In genomic region chr20:43843965-43844660, GRCh38 we compare ENCODE assay signal across 22 cellular contexts.
DNase-seq lines count a peak whose midpoint lies in the region; ATAC-seq and TF ChIP-seq lines count a peak whose summit lies in the region.
"Had no signal": no experiment of that assay in that cellular context is flagged by ENCODE, and none has a peak within 500 bp of the region (broad histone marks: within the 10 kb centered on the region; RNA-seq: fewer than 3 reads in every experiment).

No MANE protein-coding gene starts in this region.

- H3K4me3 ChIP-seq in mammary epithelial cell (replicated peaks in 1 of 3; ENCODE audit: insufficient read depth in 1 of 3, low read depth in 2 of 3, low read length in 3 of 3) = no peak overlapping the region
- no peak overlapping the region for H3K4me3 ChIP-seq in RWPE2 (ENCODE audit: severe bottlenecking)
- H3K4me3 ChIP-seq in fibroblast of lung (replicated peaks in 1 of 4; ENCODE audit: control extremely low read depth in 1 of 4, insufficient read depth in 1 of 4, low read depth in 3 of 4, low read length in 4 of 4) = no peak overlapping the region
- no peak overlapping the region for H3K4me3 ChIP-seq in upper lobe of left lung
- H3K4me3 ChIP-seq in trophoblast cell (ENCODE audit: low read depth, low read length) = no peak overlapping the region
- H3K4me3 ChIP-seq: coronary artery, psoas muscle, skin epidermis, uterus had no signal

- intact Hi-C loops in MCF 10A (cut with micrococcal nuclease) (loop anchor here (1.0 to 10.0 kb wide), 3 partner anchors 89 to 236 kb away; no protein-coding TSS in a partner anchor), mammary epithelial cell (cut with micrococcal nuclease) (loop anchor here (1.0 to 10.0 kb wide), 9 partner anchors 23 to 397 kb away; partner anchors contain the start of gene TOX2)

- H2AFZ ChIP-seq in mammary epithelial cell (ENCODE audit: low read depth, low read length) (no peak overlapping the region), fibroblast of lung (ENCODE audit: low read length) (no peak overlapping the region), trophoblast cell (ENCODE audit: insufficient read depth, low read length, poor library complexity) (no peak overlapping the region)

- H2AK5ac ChIP-seq in trophoblast cell (ENCODE audit: low read length) = no peak overlapping the region

- H3K9ac ChIP-seq in mammary epithelial cell (ENCODE audit: insufficient read depth, low read length) = no peak overlapping the region
- no peak overlapping the region for H3K9ac ChIP-seq in fibroblast of lung (ENCODE audit: insufficient read depth, low read length)
- H3K9ac ChIP-seq in trophoblast cell (ENCODE audit: low read length) = no peak overlapping the region

- H2BK12ac ChIP-seq in trophoblast cell (ENCODE audit: low read length) = no peak overlapping the region

- H3K14ac ChIP-seq in trophoblast cell (ENCODE audit: low read length) = no peak overlapping the region

- H3K18ac ChIP-seq in trophoblast cell (ENCODE audit: low read length) = no peak overlapping the region

- WGBS in mammary epithelial cell (ENCODE audit: low coverage, missing lambda C conversion rate) = 90% methylated on average over 6 of the region's 6 CpGs
- WGBS in upper lobe of left lung, 2 donors = 89 to 96% methylated on average over 5 to 6 of the region's 6 CpGs
- WGBS in trophoblast cell (ENCODE audit: extremely low coverage, insufficient coverage, insufficient read length) = no CpG with 5 or more reads among the region's 6 CpGs

- ATAC-seq in RWPE2 (ENCODE audit: low read depth) (no peak), upper lobe of left lung (ENCODE audit: low FRiP score in 2 of 2) (no peak)

- H3K4ac ChIP-seq in trophoblast cell (ENCODE audit: low read depth, low read length) = no peak overlapping the region

- no peak overlapping the region for H4K8ac ChIP-seq in trophoblast cell (ENCODE audit: low read depth, low read length)

- no peak for TF ChIP-seq CTCF in MCF 10A (IDR thresholded peaks at IDR 0.05; ENCODE audit: unreplicated experiment)
- TF ChIP-seq CTCF in mammary epithelial cell (conservative IDR thresholded peaks at IDR 0.05 in 1 of 2, IDR thresholded peaks at IDR 0.05 in 1 of 2; ENCODE audit: extremely low read depth in 1 of 2, insufficient read depth in 1 of 2, low read depth in 1 of 2, low read length in 2 of 2) = no peak
- TF ChIP-seq CTCF in RWPE2 (IDR thresholded peaks at IDR 0.05; ENCODE audit: poor library complexity, severe bottlenecking) = no peak
- TF ChIP-seq CTCF in fibroblast of lung (conservative IDR thresholded peaks at IDR 0.05 in 1 of 2, IDR thresholded peaks at IDR 0.05 in 1 of 2; ENCODE audit: low read depth in 1 of 2, low read length in 2 of 2) = no peak
- TF ChIP-seq CTCF in upper lobe of left lung (IDR thresholded peaks at IDR 0.05) = no peak

- H3K4me2 ChIP-seq in mammary epithelial cell (ENCODE audit: insufficient read depth, low read depth, low read length) = no peak overlapping the region
- H3K4me2 ChIP-seq in fibroblast of lung (ENCODE audit: extremely low read depth, insufficient read depth, low read length) = no peak overlapping the region
- H3K4me2 ChIP-seq in trophoblast cell (ENCODE audit: low read length) = no peak overlapping the region

- no peaks in the 10 kb centered on the region for H4K20me1 ChIP-seq in mammary epithelial cell (ENCODE audit: insufficient read depth, low read length)
- no peaks in the 10 kb centered on the region for H4K20me1 ChIP-seq in fibroblast of lung (ENCODE audit: control insufficient read depth, extremely low read depth, insufficient read depth, low read length)

- no peaks in the 10 kb centered on the region for H3K27me3 ChIP-seq in mammary epithelial cell (ENCODE audit: insufficient read depth, low read length)
- no peaks in the 10 kb centered on the region for H3K27me3 ChIP-seq in RWPE2 (ENCODE audit: insufficient read depth, poor library complexity, severe bottlenecking)
- no peaks in the 10 kb centered on the region for H3K27me3 ChIP-seq in fibroblast of lung (ENCODE audit: control insufficient read depth, insufficient read depth, low read length)
- no peaks in the 10 kb centered on the region for H3K27me3 ChIP-seq in upper lobe of left lung
- H3K27me3 ChIP-seq in trophoblast cell (ENCODE audit: insufficient read depth, low read length) = no peaks in the 10 kb centered on the region
- H3K27me3 ChIP-seq: uterus had no signal

- in situ Hi-C loops in mammary epithelial cell (cut with MboI; ENCODE audit: low sequenced_read_pairs in 2 of 2) = loop anchor here in 1 of 2 donors (10.0 kb wide), 1 partner anchor 241 kb away; no protein-coding TSS in a partner anchor

- POLR2A ChIA-PET in MCF 10A (lab: Yijun Ruan, JAX) = interaction anchor here (0.6 kb wide), 2 partner anchors 10 to 138 kb away, joined by 3 to 4 read pairs; no protein-coding TSS in a partner anchor

- dilution Hi-C loops in mammary epithelial cell (cut with HindIII; ENCODE audit: low sequenced_read_pairs) = no loop called here

- no peak overlapping the region for H3K23ac ChIP-seq in trophoblast cell (ENCODE audit: low read length)

- peak overlapping the region; percentile 60 for H3K27ac Mint-ChIP-seq in MCF 10A (ENCODE audit: low read depth, unreplicated experiment)
- H3K27ac Mint-ChIP-seq: activated B cell treated with CpG ODN at 0.5 μM for 24 hours; activated T-cell treated with anti-CD3 and anti-CD28 coated beads, Interleukin-2, amount 50 U/mL, for 24 hours had no signal

- H4K12ac ChIP-seq in trophoblast cell (ENCODE audit: low read depth, low read length) = no peak overlapping the region

- H3K36me3 ChIP-seq in mammary epithelial cell (ENCODE audit: insufficient read depth, low read length) = no peaks in the 10 kb centered on the region
- no peaks in the 10 kb centered on the region for H3K36me3 ChIP-seq in RWPE2 (ENCODE audit: low read depth)
- no peaks in the 10 kb centered on the region for H3K36me3 ChIP-seq in fibroblast of lung (ENCODE audit: control insufficient read depth, insufficient read depth, low read length)
- H3K36me3 ChIP-seq in upper lobe of left lung = no peaks in the 10 kb centered on the region
- H3K36me3 ChIP-seq in trophoblast cell (ENCODE audit: control insufficient read depth in 1 of 2, insufficient read depth in 2 of 2, low read length in 2 of 2) = no peaks in the 10 kb centered on the region
- H3K36me3 ChIP-seq: neutrophil, uterus had no signal

- H3K27me3 Mint-ChIP-seq in MCF 10A (ENCODE audit: insufficient read depth, unreplicated experiment) = no peaks in the 10 kb centered on the region
- H3K27me3 Mint-ChIP-seq: activated B cell treated with CpG ODN at 0.5 μM for 24 hours had no signal

- DNase-seq in MCF 10A (ENCODE audit: unreplicated experiment) = no peak
- DNase-seq in mammary epithelial cell = no peak
- DNase-seq in RWPE2 (ENCODE audit: low spot score) = peak; percentile 73
- no peak for DNase-seq in fibroblast of lung (ENCODE audit: low read depth in 2 of 2)
- DNase-seq in upper lobe of left lung = peak in 1 of 2 donors; percentile 9
- no peak for DNase-seq in trophoblast cell
- DNase-seq in NCI-H446 treated with DMSO at 0.1 percent for 48 hours (lab: John Stamatoyannopoulos, UW) = no peak
- no peak for DNase-seq in NCI-H345 (lab: John Stamatoyannopoulos, UW)
- DNase-seq: activated B cell treated with CpG ODN at 0.5 μM for 24 hours; activated CD4-positive, alpha-beta T cell treated with anti-CD3 and anti-CD28 coated beads, Interleukin-2, amount 50 U/mL, for 48 hours; activated naive CD4-positive, alpha-beta T cell treated with Interleukin-2 at 50 U/mL for 16 hours; DND-41; hypothalamus; left ventricle myocardium superior; NCI-H1694; NCI-H2171; uterus had no signal

- H2BK5ac ChIP-seq in trophoblast cell (ENCODE audit: low read depth, low read length, poor library complexity) = no peak overlapping the region

- TF ChIP-seq POLR2A in upper lobe of left lung (IDR thresholded peaks at IDR 0.05) = no peak

- no peaks in the 10 kb centered on the region for H3K36me3 Mint-ChIP-seq in MCF 10A (ENCODE audit: insufficient read depth, unreplicated experiment)

- no peak overlapping the region for H3K27ac ChIP-seq in mammary epithelial cell (ENCODE audit: insufficient read depth, low read depth, low read length)
- H3K27ac ChIP-seq in RWPE2 (ENCODE audit: poor library complexity, severe bottlenecking) = peak overlapping the region; percentile 83
- H3K27ac ChIP-seq in fibroblast of lung (ENCODE audit: insufficient read depth, low read length) = peak overlapping the region; percentile 65
- peak overlapping the region in 3 of 4 donors; percentile 35 to 72 (median 39) for H3K27ac ChIP-seq in upper lobe of left lung
- H3K27ac ChIP-seq in trophoblast cell (ENCODE audit: low read depth, low read length) = no peak overlapping the region
- H3K27ac ChIP-seq: coronary artery, neutrophil, psoas muscle, uterus had no signal

- H3K79me1 ChIP-seq in trophoblast cell (ENCODE audit: low read length) = no peaks in the 10 kb centered on the region

- no peak overlapping the region for H3K4me3 Mint-ChIP-seq in MCF 10A (ENCODE audit: unreplicated experiment)
- H3K4me3 Mint-ChIP-seq: activated B cell treated with CpG ODN at 0.5 μM for 24 hours; activated T-cell treated with anti-CD3 and anti-CD28 coated beads, Interleukin-2, amount 50 U/mL, for 24 hours had no signal

- TF ChIP-seq EP300 in upper lobe of left lung (IDR thresholded peaks at IDR 0.05) = no peak

- peaks cover 6% of the 10 kb centered on the region for H3K9me3 Mint-ChIP-seq in MCF 10A (ENCODE audit: unreplicated experiment)
- H3K9me3 Mint-ChIP-seq: activated B cell treated with CpG ODN at 0.5 μM for 24 hours; activated T-cell treated with anti-CD3 and anti-CD28 coated beads, Interleukin-2, amount 50 U/mL, for 24 hours had no signal

- peaks cover 7% of the 10 kb centered on the region for H3K4me1 ChIP-seq in mammary epithelial cell (ENCODE audit: insufficient read depth, low read length)
- peaks cover 39% of the 10 kb centered on the region for H3K4me1 ChIP-seq in RWPE2 (ENCODE audit: insufficient read depth, poor library complexity, severe bottlenecking)
- peaks cover 13% of the 10 kb centered on the region for H3K4me1 ChIP-seq in fibroblast of lung (ENCODE audit: control insufficient read depth, extremely low read depth, insufficient read depth, low read length)
- H3K4me1 ChIP-seq in upper lobe of left lung = peaks cover 18 to 32% (median 20%) of the 10 kb centered on the region in 4 donors
- H3K4me1 ChIP-seq in trophoblast cell (ENCODE audit: control insufficient read depth in 1 of 2, insufficient read depth in 2 of 2, low read length in 2 of 2) = no peaks in the 10 kb centered on the region
- H3K4me1 ChIP-seq: psoas muscle, uterus had no signal

- H4K91ac ChIP-seq in trophoblast cell (ENCODE audit: low read depth, low read length) = no peak overlapping the region

- H3K4me1 Mint-ChIP-seq in MCF 10A (ENCODE audit: insufficient read depth, unreplicated experiment) = peaks cover 30% of the 10 kb centered on the region

- CTCF ChIA-PET in MCF 10A (lab: Yijun Ruan, JAX) (interaction anchor here (0.6 to 2.2 kb wide), 13 partner anchors 9 to 427 kb away, joined by 3 to 19 read pairs (median 4); no protein-coding TSS in a partner anchor), mammary epithelial cell (lab: Charles Lee; ENCODE audit: low non-redundant PET) (interaction anchor here (0.5 to 1.0 kb wide), 4 partner anchors 237 to 650 kb away, joined by 3 to 6 read pairs (median 4); no protein-coding TSS in a partner anchor)

- H3K79me2 ChIP-seq in mammary epithelial cell (ENCODE audit: insufficient read depth, low read length) = no peaks in the 10 kb centered on the region
- H3K79me2 ChIP-seq in fibroblast of lung (ENCODE audit: control insufficient read depth, insufficient read depth, low read length) = no peaks in the 10 kb centered on the region
- no peaks in the 10 kb centered on the region for H3K79me2 ChIP-seq in trophoblast cell (ENCODE audit: control insufficient read depth, insufficient read depth, low read length, poor library complexity)

- BruUV-seq in MCF 10A (replicated peaks; lab: Mats Ljungman, UMichigan) = no TSS peak
- BruUV-seq in mammary epithelial cell (replicated peaks; lab: Mats Ljungman, UMichigan) = no TSS peak

- no peak overlapping the region for H2BK120ac ChIP-seq in trophoblast cell (ENCODE audit: insufficient read depth, low read length, poor library complexity)

- no peaks in the 10 kb centered on the region for H3K9me3 ChIP-seq in mammary epithelial cell (replicated peaks; ENCODE audit: insufficient read depth, low read length)
- no peaks in the 10 kb centered on the region for H3K9me3 ChIP-seq in RWPE2 (ENCODE audit: severe bottlenecking)
- no peaks in the 10 kb centered on the region for H3K9me3 ChIP-seq in fibroblast of lung (ENCODE audit: control insufficient read depth, insufficient read depth, low read depth, low read length)
- H3K9me3 ChIP-seq in upper lobe of left lung = no peaks in the 10 kb centered on the region
- no peaks in the 10 kb centered on the region for H3K9me3 ChIP-seq in trophoblast cell (ENCODE audit: insufficient read depth, low read depth, low read length)
- H3K9me3 ChIP-seq: neutrophil, psoas muscle, uterus had no signal

Comparison
In these comparisons a context has a peak if more than half of its experiments do, and no peak if none do; other contexts are left out.
1. H3K27ac ChIP-seq: peak in RWPE2 (single experiment), fibroblast of lung (single experiment) and upper lobe of left lung (3 of 4); none in mammary epithelial cell (single experiment) and trophoblast cell (single experiment).